7 cellular contexts compared by ENCODE assay signal in the genomic region with DNA sequence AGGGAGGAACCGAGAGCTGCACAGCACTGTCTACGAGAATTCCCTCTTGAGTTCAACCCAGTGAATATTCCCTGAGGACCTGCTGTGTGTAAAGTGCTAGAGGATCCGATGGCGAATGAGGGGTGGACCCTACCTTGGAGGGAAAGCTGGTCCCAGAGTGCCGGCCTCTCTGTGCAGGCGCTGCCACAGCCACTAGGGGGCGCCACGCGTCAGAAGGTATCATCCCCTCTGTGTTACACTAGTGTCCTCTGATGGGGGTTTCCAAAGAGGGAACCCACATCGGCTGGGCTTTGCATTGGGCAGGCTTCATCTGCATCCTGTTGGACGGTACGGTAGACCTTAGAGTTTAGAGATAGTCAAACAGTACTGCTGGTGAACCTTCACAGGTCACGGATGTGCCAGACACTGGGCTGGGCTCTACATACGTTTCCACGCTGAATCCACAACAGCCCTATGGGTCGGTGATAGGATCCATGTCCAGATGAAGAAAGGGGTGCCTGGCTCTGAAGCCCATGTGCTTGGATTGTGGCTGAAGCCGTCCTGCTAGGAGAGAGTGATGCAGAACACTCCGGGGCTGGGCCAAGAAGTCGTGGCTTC. TPM values are rescaled to one million over a fixed set of nuclear protein-coding genes. Genes with fewer than 3 reads are reported as not detected.
DNase-seq lines count a peak whose midpoint lies in the region; TF ChIP-seq lines count a peak whose summit lies in the region.

No MANE protein-coding gene starts in this region.

- H3K4me2 ChIP-seq in Karpas-422 (ENCODE audit: low read depth, low read length, poor library complexity, severe bottlenecking) = no peak overlapping the region

- H3K4me3 ChIP-seq in Karpas-422 (ENCODE audit: low read length) (no peak overlapping the region), suprapubic skin (no peak overlapping the region)
- no peak overlapping the region for H3K4me3 ChIP-seq in effector memory CD4-positive, alpha-beta T cell (ENCODE audit: insufficient read depth, low read depth, low read length, poor library complexity, severe bottlenecking)

- H3K36me3 ChIP-seq in Karpas-422 (ENCODE audit: insufficient read depth, low read length) (no peaks in the 10 kb centered on the region), suprapubic skin (peaks cover 91% of the 10 kb centered on the region)
- H3K36me3 ChIP-seq in effector memory CD4-positive, alpha-beta T cell (ENCODE audit: control insufficient read depth, insufficient read depth, low read length) = peaks cover 100% of the 10 kb centered on the region

- no peaks in the 10 kb centered on the region for H3K9me2 ChIP-seq in Karpas-422 (replicated peaks; ENCODE audit: insufficient read depth, low read length)

- H3K4me1 Mint-ChIP-seq in activated CD4-positive, alpha-beta memory T cell treated with anti-CD3 and anti-CD28 coated beads for 36 hours (ENCODE audit: low read depth) = no peaks in the 10 kb centered on the region
- no peaks in the 10 kb centered on the region for H3K4me1 Mint-ChIP-seq in nephron

- H3K9me3 ChIP-seq in Karpas-422 (ENCODE audit: low read length) (no peaks in the 10 kb centered on the region), suprapubic skin (no peaks in the 10 kb centered on the region)
- H3K9me3 ChIP-seq in effector memory CD4-positive, alpha-beta T cell (ENCODE audit: control insufficient read depth, low read length) = no peaks in the 10 kb centered on the region

- POLR2A ChIA-PET in activated CD4-positive, alpha-beta memory T cell treated with anti-CD3 and anti-CD28 coated beads for 36 hours (lab: Charles Lee) = no interaction called here

- peak; percentile 92 for TF ChIP-seq CTCF in GM12874 (IDR thresholded peaks at IDR 0.05; ENCODE audit: insufficient read depth, low read depth, low read length)
- peak; percentile 49 to 64 (median 60) for TF ChIP-seq CTCF in nephron (IDR thresholded peaks at IDR 0.05; ENCODE audit: unreplicated experiment in 3 of 3)
- TF ChIP-seq CTCF in suprapubic skin (IDR thresholded peaks at IDR 0.05) = peak; percentile 34 to 84

- H2AFZ ChIP-seq in Karpas-422 (ENCODE audit: low read length) = no peak overlapping the region

- peaks cover 4% of the 10 kb centered on the region; the same call in 1 of the 2 replicates for H4K20me1 ChIP-seq in Karpas-422 (ENCODE audit: insufficient read depth, low read depth, low read length)

- peak overlapping the region; percentile 49 for H3K27ac Mint-ChIP-seq in activated CD4-positive, alpha-beta memory T cell treated with anti-CD3 and anti-CD28 coated beads for 36 hours
- H3K27ac Mint-ChIP-seq in nephron = no peak overlapping the region

- H3K4me3 Mint-ChIP-seq in activated CD4-positive, alpha-beta memory T cell treated with anti-CD3 and anti-CD28 coated beads for 36 hours = no peak overlapping the region
- no peak overlapping the region for H3K4me3 Mint-ChIP-seq in nephron

- H3K9me3 Mint-ChIP-seq in activated CD4-positive, alpha-beta memory T cell treated with anti-CD3 and anti-CD28 coated beads for 36 hours = no peaks in the 10 kb centered on the region
- H3K9me3 Mint-ChIP-seq in nephron = no peaks in the 10 kb centered on the region

- no peaks in the 10 kb centered on the region for H3K79me2 ChIP-seq in Karpas-422 (ENCODE audit: low read length)

- DNase-seq in Karpas-422 (peak; percentile 86), suprapubic skin (ENCODE audit: low spot score in 2 of 2) (no peak), ureter (ENCODE audit: low spot score) (no peak)
- DNase-seq in activated CD4-positive, alpha-beta memory T cell treated with anti-CD3 and anti-CD28 coated beads for 36 hours = peak; percentile 80
- peak; percentile 41 to 54 (median 43) for DNase-seq in effector memory CD4-positive, alpha-beta T cell

- no peak overlapping the region for H3K27ac ChIP-seq in Karpas-422 (ENCODE audit: low read length)
- H3K27ac ChIP-seq in effector memory CD4-positive, alpha-beta T cell (ENCODE audit: insufficient read depth, low read length, poor library complexity, severe bottlenecking) = peak overlapping the region; percentile 35
- no peak overlapping the region for H3K27ac ChIP-seq in suprapubic skin

- H3K9ac ChIP-seq in Karpas-422 (ENCODE audit: low read length) = no peak overlapping the region

- no peaks in the 10 kb centered on the region for H3K27me3 Mint-ChIP-seq in activated CD4-positive, alpha-beta memory T cell treated with anti-CD3 and anti-CD28 coated beads for 36 hours
- no peaks in the 10 kb centered on the region for H3K27me3 Mint-ChIP-seq in nephron (ENCODE audit: low read depth)

- no peaks in the 10 kb centered on the region for H3K4me1 ChIP-seq in Karpas-422 (ENCODE audit: low read length)
- H3K4me1 ChIP-seq in effector memory CD4-positive, alpha-beta T cell (ENCODE audit: control insufficient read depth, insufficient read depth, low read length, poor library complexity, severe bottlenecking) = no peaks in the 10 kb centered on the region
- no peaks in the 10 kb centered on the region for H3K4me1 ChIP-seq in suprapubic skin

- no peak for TF ChIP-seq POLR2A in suprapubic skin (IDR thresholded peaks at IDR 0.05)

- no peak for TF ChIP-seq EP300 in suprapubic skin (IDR thresholded peaks at IDR 0.05)

- H3K27me3 ChIP-seq in Karpas-422 (ENCODE audit: low read length) = no peaks in the 10 kb centered on the region
- no peaks in the 10 kb centered on the region for H3K27me3 ChIP-seq in effector memory CD4-positive, alpha-beta T cell (replicated peaks; ENCODE audit: control insufficient read depth, insufficient read depth, low read length, poor library complexity, severe bottlenecking)
- no peaks in the 10 kb centered on the region for H3K27me3 ChIP-seq in suprapubic skin

- CTCF ChIA-PET in activated CD4-positive, alpha-beta memory T cell treated with anti-CD3 and anti-CD28 coated beads for 36 hours (lab: Charles Lee) = interaction anchor here (0.6 to 4.4 kb wide), 30 partner anchors 10 to 493 kb away, joined by 3 to 48 read pairs (median 4); no protein-coding TSS in a partner anchor

- intact Hi-C loops in activated CD4-positive, alpha-beta memory T cell treated with anti-CD3 and anti-CD28 coated beads for 36 hours (cut with micrococcal nuclease) = loop anchor here (1.0 kb wide), 2 partner anchors 32 to 268 kb away; no protein-coding TSS in a partner anchor

- WGBS in suprapubic skin = 73% methylated on average over 18 of the region's 19 CpGs

- peaks cover 30% of the 10 kb centered on the region for H3K36me3 Mint-ChIP-seq in activated CD4-positive, alpha-beta memory T cell treated with anti-CD3 and anti-CD28 coated beads for 36 hours
- peaks cover 50% of the 10 kb centered on the region for H3K36me3 Mint-ChIP-seq in nephron (ENCODE audit: low read depth)

RNA-seq across cellular contexts. Expression of a gene that starts 39.0 kb away (rescaled TPM):
- total RNA-seq in Karpas-422 (2014; rRNA removed; shearing (Covaris generic); ENCODE audit: low replicate concordance) = 39.1 and 66.2 TPM in 2 replicates
- 10 to 100 TPM; 26.7 to 28.5 TPM for total RNA-seq in activated CD4-positive, alpha-beta memory T cell treated with anti-CD3 and anti-CD28 coated beads for 36 hours
- 10 to 100 TPM; 22.9 to 42.7 (median 30.3) TPM for total RNA-seq in suprapubic skin
- 39.4 TPM for total RNA-seq in ureter

RNA-seq across cellular contexts. Expression of a gene that starts 39.1 kb away (rescaled TPM):
- 30.3 and 36.4 TPM in 2 replicates for total RNA-seq in Karpas-422 (2014; rRNA removed; shearing (Covaris generic); ENCODE audit: low replicate concordance)
- total RNA-seq in activated CD4-positive, alpha-beta memory T cell treated with anti-CD3 and anti-CD28 coated beads for 36 hours = 10 to 100 TPM; 33.4 to 36.2 TPM
- total RNA-seq in suprapubic skin = 10 to 100 TPM; 34.0 to 45.4 (median 40.4) TPM
- total RNA-seq in ureter = 48.9 TPM

Comparison
In these comparisons a context has a peak if more than half of its experiments do, and no peak if none do; other contexts are left out.
1. DNase-seq: peak in Karpas-422 (single experiment), activated CD4-positive, alpha-beta memory T cell treated with anti-CD3 and anti-CD28 coated beads for 36 hours (single experiment) and effector memory CD4-positive, alpha-beta T cell (3 of 3); none in suprapubic skin (0 of 2) and ureter (single experiment).
2. Peak in every context shown above with its lines, with median percentiles within 50 percentile points of each other: CTCF ChIP-seq.